ENCODE assay signal across 17 cellular contexts in genomic region chr15:100194955-100195354, GRCh38.
"Had no signal": no experiment of that assay in that cellular context is flagged by ENCODE, and none has a peak within 500 bp of the region (broad histone marks: within the 10 kb centered on the region; RNA-seq: fewer than 3 reads in every experiment).

No MANE protein-coding gene starts in this region.

- H3K27me3 ChIP-seq: gastrocnemius medialis, ovary, upper lobe of left lung, uterus had no signal

- ATAC-seq: esophagus mucosa; gastrocnemius medialis; mucosa of descending colon; naive thymus-derived CD8-positive, alpha-beta T cell; right cardiac atrium had no signal

- H3K4me3 ChIP-seq: dorsolateral prefrontal cortex, gastrocnemius medialis, left ventricle myocardium inferior, mucosa of descending colon, ovary, upper lobe of left lung, uterus had no signal

- H3K36me3 ChIP-seq: gastrocnemius medialis, left ventricle myocardium inferior, ovary, upper lobe of left lung, uterus had no signal

- DNase-seq: cortex of kidney; dorsolateral prefrontal cortex; effector CD8-positive, alpha-beta T cell; gastrocnemius medialis; islet precursor cell; left ventricle myocardium inferior; mucosa of descending colon; naive thymus-derived CD8-positive, alpha-beta T cell; nucleus accumbens; small intestine; stimulated activated CD4-positive, alpha-beta T cell treated with anti-CD3 and anti-CD28 coated beads, Interleukin-2, amount 100 ng/mL, for 48 hours; stimulated activated naive CD4-positive, alpha-beta T cell treated with Interleukin-2 at 50 U/mL for 16 hours; upper lobe of left lung; uterus had no signal

- H3K4me1 ChIP-seq: gastrocnemius medialis, left ventricle myocardium inferior, upper lobe of left lung, uterus had no signal

- H3K27ac ChIP-seq: dorsolateral prefrontal cortex, gastrocnemius medialis, left ventricle myocardium inferior, ovary, upper lobe of left lung, uterus had no signal

- H3K9me3 ChIP-seq: gastrocnemius medialis, left ventricle myocardium inferior, mucosa of descending colon, ovary, upper lobe of left lung, uterus had no signal
